ENCODE assay signal across 8 cellular contexts in genomic region chr16:88941933-88942909, GRCh38. TPM values are rescaled to one million over a fixed set of nuclear protein-coding genes. Genes with fewer than 3 reads are reported as not detected.
DNase-seq lines count a peak whose midpoint lies in the region; ATAC-seq, FAIRE-seq and TF ChIP-seq lines count a peak whose summit lies in the region.

No MANE protein-coding gene starts in this region.

- H3K36me3 ChIP-seq in body of pancreas (replicated peaks in 1 of 2; ENCODE audit: insufficient read depth in 1 of 2, low read depth in 2 of 2): no peaks in the 10 kb centered on the region

- FAIRE-seq in GM12892 (lab: Jason Lieb, UNC): peak; percentile 87

- peak; percentile 38 to 84 (median 62) for TF ChIP-seq CTCF in body of pancreas (IDR thresholded peaks at IDR 0.05)

- H3K4me1 ChIP-seq in body of pancreas: peaks cover 33% of the 10 kb centered on the region

- H3K27me3 ChIP-seq in body of pancreas: no peaks in the 10 kb centered on the region

- ATAC-seq in HG02973 (IDR thresholded peaks at IDR 0.05; ENCODE audit: unreplicated experiment) (peak; percentile 44), body of pancreas (peak; percentile 39), left lobe of liver (peak; percentile 61), GM21447 (IDR thresholded peaks at IDR 0.05; ENCODE audit: unreplicated experiment) (no peak)

- TF ChIP-seq POLR2A in GM12892 (IDR thresholded peaks at IDR 0.05; ENCODE audit: low read depth, low read length) (no peak), body of pancreas (IDR thresholded peaks at IDR 0.05) (no peak)

- no peak overlapping the region for H3K4me3 ChIP-seq in body of pancreas

- intact Hi-C loops in body of pancreas (cut with DNase I): no loop called here

- WGBS in body of pancreas, 2 donors: 27 to 39% methylated on average over 29 to 51 of the region's 51 CpGs

- no peaks in the 10 kb centered on the region for H3K9me3 ChIP-seq in body of pancreas

- DNase-seq in GM12892 (ENCODE audit: insufficient read length) (peak; percentile 95), UCSD-AML1 (lab: John Stamatoyannopoulos, UW; ENCODE audit: unreplicated experiment) (peak; percentile 72), body of pancreas (peak in 3 of 4 donors; percentile 40 to 57 (median 50)), left lobe of liver (ENCODE audit: low spot score) (no peak), NCI-H146 (lab: John Stamatoyannopoulos, UW) (no peak)
- peak; percentile 24 to 35 for DNase-seq in stimulated activated CD8-positive, alpha-beta memory T cell treated with anti-CD3 and anti-CD28 coated beads, Interleukin-2, amount 100 ng/mL, for 1 hour (ENCODE audit: low read depth in 2 of 2)

- H3K27ac ChIP-seq in body of pancreas: no peak overlapping the region

RNA-seq across cellular contexts. Expression of gene CBFA2T3, which starts 34.8 kb away (rescaled TPM):
- polyA plus RNA-seq in GM12892 (2012; ENCODE audit: missing spikeins): 5.5 TPM
- 10 to 100 TPM in 1 of 2 donors, 1 to 10 TPM in 1; 7.8 to 16.2 TPM for total RNA-seq in body of pancreas
- total RNA-seq in left lobe of liver: 11.0 TPM

Comparison
In these comparisons a context has a peak if more than half of its experiments do, and no peak if none do; other contexts are left out.
1. DNase-seq: peak in GM12892 (single experiment), UCSD-AML1 (single experiment), body of pancreas (3 of 4) and stimulated activated CD8-positive, alpha-beta memory T cell treated with anti-CD3 and anti-CD28 coated beads, Interleukin-2, amount 100 ng/mL, for 1 hour (2 of 2); none in left lobe of liver (single experiment) and NCI-H146 (single experiment).